21 cellular contexts compared by ENCODE assay signal in genomic region chrX:39460491-39460890, GRCh38.
"Had no signal": no experiment of that assay in that cellular context is flagged by ENCODE, and none has a peak within 500 bp of the region (broad histone marks: within the 10 kb centered on the region; RNA-seq: fewer than 3 reads in every experiment).

No MANE protein-coding gene starts in this region.

- H3K9me3 ChIP-seq: gastroesophageal sphincter, heart left ventricle, left lung, lower lobe of right lung, mucosa of descending colon had no signal

- H3K4me3 ChIP-seq: coronary artery, dorsolateral prefrontal cortex, esophagus muscularis mucosa, gastroesophageal sphincter, heart left ventricle, hepatocyte, left lung, lower lobe of right lung, mucosa of descending colon had no signal

- ATAC-seq: foreskin keratinocyte, gastroesophageal sphincter, heart left ventricle, left colon, left lung, left ventricle myocardium superior, lower lobe of right lung, mucosa of descending colon had no signal

- H3K36me3 ChIP-seq: esophagus muscularis mucosa, gastroesophageal sphincter, heart left ventricle, left lung, lower lobe of right lung had no signal

- H3K4me1 Mint-ChIP-seq: immature natural killer cell had no signal

- H3K27ac Mint-ChIP-seq: immature natural killer cell, mesothelial cell of epicardium had no signal

- H3K27me3 ChIP-seq: esophagus muscularis mucosa, foreskin keratinocyte, gastroesophageal sphincter, hepatocyte, left lung had no signal

- H3K4me1 ChIP-seq: esophagus muscularis mucosa, foreskin keratinocyte, gastroesophageal sphincter, left lung, lower lobe of right lung had no signal

- H3K36me3 Mint-ChIP-seq: immature natural killer cell, mesothelial cell of epicardium had no signal

- H3K4me3 Mint-ChIP-seq: immature natural killer cell, mesothelial cell of epicardium had no signal

- DNase-seq: dermis blood vessel endothelial cell; dorsolateral prefrontal cortex; effector CD4-positive, alpha-beta T cell; effector memory CD4-positive, alpha-beta T cell; foreskin keratinocyte; heart left ventricle; immature natural killer cell; islet precursor cell; kidney; kidney glomerular epithelial cell; left colon; left lung; left ventricle myocardium superior; lower lobe of right lung; mesenchymal stem cell; mucosa of descending colon had no signal

- H3K9me3 Mint-ChIP-seq: immature natural killer cell had no signal

- H3K27ac ChIP-seq: coronary artery, dorsolateral prefrontal cortex, esophagus muscularis mucosa, foreskin keratinocyte, gastroesophageal sphincter, heart left ventricle, hepatocyte, left lung, lower lobe of right lung had no signal
